Comparison of ENCODE assay signal across 1 cellular context in genomic region chr10:72276421-72277339, GRCh38.
A peak's percentile ranks its signal among the peaks of the same experiment; 100 is the strongest.
TF ChIP-seq lines count a peak whose summit lies in the region.

No MANE protein-coding gene starts in this region.

TF ChIP-seq in HepG2, 621 proteins besides CTCF, POLR2A, EP300 and RAD21 (continued from another document and continues in another):
- TF ChIP-seq CEBPZ (IDR thresholded peaks at IDR 0.05; ENCODE audit: low read length), result no peak
- TF ChIP-seq CREB1 (IDR thresholded peaks at IDR 0.05), result no peak
- TF ChIP-seq CREB1 (CRISPR knock-in tag; IDR thresholded peaks at IDR 0.05), result peak; percentile 52
- peak; percentile 74; the same call in 1 of the 2 replicates for TF ChIP-seq MTA1 (CRISPR knock-in tag; IDR thresholded peaks at IDR 0.05; ENCODE audit: borderline replicate concordance)
- no peak for TF ChIP-seq ZNF251 (CRISPR knock-in tag; IDR thresholded peaks at IDR 0.05)
- TF ChIP-seq JARID2 (CRISPR knock-in tag; IDR thresholded peaks at IDR 0.05; ENCODE audit: insufficient replicate concordance), result no peak
- TF ChIP-seq ZBTB37 (CRISPR knock-in tag; IDR thresholded peaks at IDR 0.05), result peak; percentile 10; the same call in 1 of the 2 replicates
- TF ChIP-seq GATA4 (IDR thresholded peaks at IDR 0.05; ENCODE audit: borderline replicate concordance, low read depth), result no peak; the same call in 1 of the 2 replicates
- peak; percentile 44; the same call in 1 of the 2 replicates for TF ChIP-seq FOSL2 (CRISPR knock-in tag; IDR thresholded peaks at IDR 0.05)
- TF ChIP-seq ARNT2 (CRISPR knock-in tag; IDR thresholded peaks at IDR 0.05; ENCODE audit: low read depth), result 0 out of 2 replicates have a peak, but pooled peaks have one; percentile 35
- 0 out of 2 replicates have a peak, but pooled peaks have one; percentile 41 for TF ChIP-seq ZNF790 (CRISPR knock-in tag; IDR thresholded peaks at IDR 0.05; ENCODE audit: borderline replicate concordance)
- TF ChIP-seq ZNF513 (CRISPR knock-in tag; conservative IDR thresholded peaks at IDR 0.05), result no peak
- no peak for TF ChIP-seq ZNF737 (CRISPR knock-in tag; IDR thresholded peaks at IDR 0.05; ENCODE audit: borderline replicate concordance)
- TF ChIP-seq NR2F2 (IDR thresholded peaks at IDR 0.05; ENCODE audit: borderline replicate concordance, low read depth), result no peak
- TF ChIP-seq KAT2B (IDR thresholded peaks at IDR 0.05; ENCODE audit: borderline replicate concordance, low read depth, low read length), result no peak
- peak; percentile 76 for TF ChIP-seq MIER3 (CRISPR knock-in tag; IDR thresholded peaks at IDR 0.05; ENCODE audit: borderline replicate concordance)
- no peak for TF ChIP-seq ATRX (CRISPR knock-in tag; IDR thresholded peaks at IDR 0.05; ENCODE audit: borderline replicate concordance)
- peak; percentile 54 for TF ChIP-seq GABPB1 (CRISPR knock-in tag; IDR thresholded peaks at IDR 0.05)
- TF ChIP-seq HMGXB3 (CRISPR knock-in tag; IDR thresholded peaks at IDR 0.05; ENCODE audit: borderline replicate concordance), result peak; percentile 80
- TF ChIP-seq ZNF768 (CRISPR knock-in tag; IDR thresholded peaks at IDR 0.05), result no peak
- no peak for TF ChIP-seq MXD4 (CRISPR knock-in tag; IDR thresholded peaks at IDR 0.05)
- TF ChIP-seq ZNF546 (CRISPR knock-in tag; conservative IDR thresholded peaks at IDR 0.05), result no peak
- TF ChIP-seq AHDC1 (CRISPR knock-in tag; IDR thresholded peaks at IDR 0.05; ENCODE audit: borderline replicate concordance), result no peak
- no peak for TF ChIP-seq ELK4 (CRISPR knock-in tag; IDR thresholded peaks at IDR 0.05; ENCODE audit: borderline replicate concordance)
- 0 out of 2 replicates have a peak, but pooled peaks have one; percentile 23 for TF ChIP-seq ZNF800 (CRISPR knock-in tag; IDR thresholded peaks at IDR 0.05)
- peak; percentile 98 for TF ChIP-seq SSRP1 (CRISPR knock-in tag; IDR thresholded peaks at IDR 0.05)
- TF ChIP-seq ZNF788 (CRISPR knock-in tag; IDR thresholded peaks at IDR 0.05; ENCODE audit: borderline replicate concordance), result 0 out of 2 replicates have a peak, but pooled peaks have one; percentile 42
- TF ChIP-seq ZNF234 (CRISPR knock-in tag; conservative IDR thresholded peaks at IDR 0.05), result no peak
- no peak for TF ChIP-seq AFF4 (CRISPR knock-in tag; IDR thresholded peaks at IDR 0.05)
- peak; percentile 34; the same call in 1 of the 2 replicates for TF ChIP-seq MIXL1 (CRISPR knock-in tag; IDR thresholded peaks at IDR 0.05)
- no peak for TF ChIP-seq ZKSCAN5 (CRISPR knock-in tag; IDR thresholded peaks at IDR 0.05)
- peak; percentile 98 for TF ChIP-seq PAF1 (CRISPR knock-in tag; IDR thresholded peaks at IDR 0.05)
